Comparison of ENCODE assay signal across 29 cellular contexts in the genomic region with DNA sequence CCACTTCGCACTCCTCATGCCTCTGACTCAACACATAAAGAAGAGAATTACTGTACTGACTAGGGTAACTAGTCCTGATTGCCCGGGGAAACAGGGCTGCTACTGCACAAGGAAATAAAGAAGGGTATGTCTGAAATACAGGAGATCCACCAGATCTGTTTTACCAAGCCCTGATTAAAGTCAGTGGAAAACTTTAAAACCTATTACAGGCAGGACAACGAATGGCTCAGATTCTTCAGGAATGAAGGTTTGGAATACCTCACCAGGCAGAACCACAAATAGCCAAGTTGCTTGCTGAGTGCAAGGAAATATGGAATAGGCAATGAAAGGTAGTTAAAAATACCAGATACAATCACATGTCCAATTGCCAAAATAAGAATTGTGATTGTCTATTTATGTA.
"Had no signal": no experiment of that assay in that cellular context is flagged by ENCODE, and none has a peak within 500 bp of the region (broad histone marks: within the 10 kb centered on the region; RNA-seq: fewer than 3 reads in every experiment).

No MANE protein-coding gene starts in this region.

- H2AFZ ChIP-seq: hepatocyte had no signal

- H3K27me3 Mint-ChIP-seq: activated CD4-positive, alpha-beta T cell treated with anti-CD3 and anti-CD28 coated beads, Interleukin-2, amount 10 ng/mL, durations not matched to agents 7 days and 5 days; activated naive CD8-positive, alpha-beta T cell; central memory CD8-positive, alpha-beta T cell; natural killer cell treated with Interleukin-12 subunit alpha and Interleukin-12 subunit beta and Interleukin-15 and Interleukin-18, amount 100 ng/mL, for 72 hours; stimulated activated memory B cell treated with anti-CD40 and anti-IgM and Interleukin-4, amounts not matched to agents 10 μg/mL and 1 μg/mL and 100 μg/mL, for 72 hours; type B pancreatic cell had no signal

- H3K4me2 ChIP-seq: hepatocyte had no signal

- H3K9me3 ChIP-seq: adrenal gland, ascending aorta, breast epithelium, left ventricle myocardium inferior, neutrophil, pancreas, SJSA1, stomach, vagina had no signal

- H3K4me3 Mint-ChIP-seq: activated CD4-positive, alpha-beta T cell treated with anti-CD3 and anti-CD28 coated beads, Interleukin-2, amount 10 ng/mL, durations not matched to agents 7 days and 5 days; activated naive CD8-positive, alpha-beta T cell; central memory CD8-positive, alpha-beta T cell; immature natural killer cell; natural killer cell treated with Interleukin-12 subunit alpha and Interleukin-12 subunit beta and Interleukin-15 and Interleukin-18, amount 100 ng/mL, for 72 hours; stimulated activated memory B cell treated with anti-CD40 and anti-IgM and Interleukin-4, amounts not matched to agents 10 μg/mL and 1 μg/mL and 100 μg/mL, for 72 hours; type B pancreatic cell had no signal

- H3K9me3 Mint-ChIP-seq: activated CD4-positive, alpha-beta T cell treated with anti-CD3 and anti-CD28 coated beads, Interleukin-2, amount 10 ng/mL, durations not matched to agents 7 days and 5 days; central memory CD8-positive, alpha-beta T cell; immature natural killer cell; natural killer cell treated with Interleukin-12 subunit alpha and Interleukin-12 subunit beta and Interleukin-15 and Interleukin-18, amount 100 ng/mL, for 72 hours; stimulated activated memory B cell treated with anti-CD40 and anti-IgM and Interleukin-4, amounts not matched to agents 10 μg/mL and 1 μg/mL and 100 μg/mL, for 72 hours; type B pancreatic cell had no signal

- H3K27ac ChIP-seq: adrenal gland, ascending aorta, breast epithelium, hepatocyte, left ventricle myocardium inferior, neutrophil, pancreas, SJSA1, skin epidermis, stomach, vagina had no signal

- H3K27me3 ChIP-seq: adrenal gland, ascending aorta, breast epithelium, hepatocyte, neutrophil, pancreas, SJSA1, stomach, vagina had no signal

- ATAC-seq: natural killer cell treated with Interleukin-12 subunit alpha and Interleukin-12 subunit beta and Interleukin-15 and Interleukin-18, amount 100 ng/mL, for 72 hours; pancreas; right cardiac atrium; stimulated activated memory B cell treated with anti-CD40 and anti-IgM and Interleukin-4, amounts not matched to agents 10 μg/mL and 1 μg/mL and 100 μg/mL, for 72 hours had no signal

- DNase-seq: activated CD4-positive, alpha-beta T cell treated with anti-CD3 and anti-CD28 coated beads, Interleukin-2, amount 10 ng/mL, durations not matched to agents 7 days and 5 days; activated CD4-positive, CD25-positive, alpha-beta regulatory T cell; activated CD8-positive, alpha-beta memory T cell treated with anti-CD3 and anti-CD28 coated beads for 24 hours; activated CD8-positive, alpha-beta memory T cell treated with anti-CD3 and anti-CD28 coated beads, Interleukin-2, amount 50 U/mL, for 4 hours; activated gamma-delta T cell treated with Interleukin-2 at 50 U/mL for 16 hours; adrenal gland; foreskin fibroblast; glutamatergic neuron; immature natural killer cell; kidney glomerular epithelial cell; left ventricle myocardium inferior; midbrain; pancreas; right cardiac atrium; stimulated activated CD4-positive, alpha-beta T cell treated with anti-CD3 and anti-CD28 coated beads, Interleukin-2, amount 100 ng/mL, for 24 hours; stomach had no signal

- H3K27ac Mint-ChIP-seq: activated CD4-positive, alpha-beta T cell treated with anti-CD3 and anti-CD28 coated beads, Interleukin-2, amount 10 ng/mL, durations not matched to agents 7 days and 5 days; activated naive CD8-positive, alpha-beta T cell; natural killer cell treated with Interleukin-12 subunit alpha and Interleukin-12 subunit beta and Interleukin-15 and Interleukin-18, amount 100 ng/mL, for 72 hours; stimulated activated memory B cell treated with anti-CD40 and anti-IgM and Interleukin-4, amounts not matched to agents 10 μg/mL and 1 μg/mL and 100 μg/mL, for 72 hours; type B pancreatic cell had no signal

- H3K4me1 ChIP-seq: adrenal gland, ascending aorta, breast epithelium, pancreas, SJSA1, stomach had no signal

- H3K4me1 Mint-ChIP-seq: activated CD4-positive, alpha-beta T cell treated with anti-CD3 and anti-CD28 coated beads, Interleukin-2, amount 10 ng/mL, durations not matched to agents 7 days and 5 days; central memory CD8-positive, alpha-beta T cell; immature natural killer cell; stimulated activated memory B cell treated with anti-CD40 and anti-IgM and Interleukin-4, amounts not matched to agents 10 μg/mL and 1 μg/mL and 100 μg/mL, for 72 hours had no signal

- H3K4me3 ChIP-seq: adrenal gland, ascending aorta, breast epithelium, hepatocyte, left ventricle myocardium inferior, pancreas, SJSA1, skin epidermis, stomach, vagina had no signal

- FAIRE-seq: colon, pancreas had no signal
